In genomic region chr1:88595355-88595754, GRCh38 we compare ENCODE assay signal across 8 cellular contexts.
DNase-seq lines count a peak whose midpoint lies in the region; ATAC-seq and TF ChIP-seq lines count a peak whose summit lies in the region.

No MANE protein-coding gene starts in this region.

- no peak overlapping the region for H3K9ac ChIP-seq in mesenchymal stem cell (ENCODE audit: low read length)

- H3K14ac ChIP-seq in mesenchymal stem cell (ENCODE audit: low read length in 2 of 2): no peak overlapping the region

- no peaks in the 10 kb centered on the region for H3K27me3 ChIP-seq in mesenchymal stem cell (ENCODE audit: control insufficient read depth in 1 of 2, insufficient read depth in 1 of 2, low read length in 2 of 2)

- DNase-seq in AG08396 (ENCODE audit: low spot score): peak; percentile 8
- DNase-seq in amniotic epithelial cell (ENCODE audit: low read depth): peak; percentile 52
- peak; percentile 61 for DNase-seq in mesenchymal stem cell
- DNase-seq in osteocyte (ENCODE audit: extremely low spot score, unreplicated experiment): no peak
- DNase-seq in NCI-H446 (lab: John Stamatoyannopoulos, UW): no peak

- peaks cover 14% of the 10 kb centered on the region for H3K9me3 ChIP-seq in mesenchymal stem cell (ENCODE audit: control insufficient read depth, low read length)

- H4K8ac ChIP-seq in mesenchymal stem cell (ENCODE audit: low read length): no peak overlapping the region

- no peak overlapping the region for H3K4me3 Mint-ChIP-seq in osteocyte (ENCODE audit: unreplicated experiment)

- no peak for ATAC-seq in GM21529 (IDR thresholded peaks at IDR 0.05; ENCODE audit: unreplicated experiment)

- WGBS in mesenchymal stem cell: no CpG with 5 or more reads among the region's 3 CpGs

- H3K9me3 Mint-ChIP-seq in osteocyte (ENCODE audit: unreplicated experiment): peaks cover 44% of the 10 kb centered on the region

- H4K91ac ChIP-seq in mesenchymal stem cell (ENCODE audit: low read length): no peak overlapping the region

- H3K4me3 ChIP-seq in mesenchymal stem cell (ENCODE audit: insufficient read depth in 1 of 2, low read depth in 1 of 2, low read length in 2 of 2): no peak overlapping the region

- peak; percentile 44; the same call in 1 of the 3 replicates for TF ChIP-seq CTCF in GM12872 (IDR thresholded peaks at IDR 0.05; ENCODE audit: insufficient read depth, low read depth, low read length)
- TF ChIP-seq CTCF in osteocyte (IDR thresholded peaks at IDR 0.05): no peak

- H3K79me1 ChIP-seq in mesenchymal stem cell (replicated peaks; ENCODE audit: low read length, poor library complexity, severe bottlenecking): no peaks in the 10 kb centered on the region

- no peak overlapping the region for H3K4ac ChIP-seq in mesenchymal stem cell (ENCODE audit: low read depth in 1 of 2, low read length in 2 of 2)

- no peak overlapping the region for H3K27ac Mint-ChIP-seq in osteocyte (ENCODE audit: unreplicated experiment)

- no peak overlapping the region for H3K18ac ChIP-seq in mesenchymal stem cell (ENCODE audit: low read depth in 1 of 2, low read length in 2 of 2)

- peak; percentile 77 for TF ChIP-seq RAD21 in Ishikawa (IDR thresholded peaks at IDR 0.05; ENCODE audit: low read depth)

- no peaks in the 10 kb centered on the region for H3K27me3 Mint-ChIP-seq in osteocyte (ENCODE audit: unreplicated experiment)

- no peaks in the 10 kb centered on the region for H3K4me1 Mint-ChIP-seq in osteocyte (ENCODE audit: unreplicated experiment)

- H3K27ac ChIP-seq in mesenchymal stem cell (ENCODE audit: low read length, poor library complexity, severe bottlenecking): no peak overlapping the region

- H2BK12ac ChIP-seq in mesenchymal stem cell (ENCODE audit: low read length in 2 of 2): no peak overlapping the region

- no peak overlapping the region for H2AFZ ChIP-seq in mesenchymal stem cell (ENCODE audit: low read depth, low read length)

- no peaks in the 10 kb centered on the region for H3K36me3 Mint-ChIP-seq in osteocyte (ENCODE audit: unreplicated experiment)

- no peaks in the 10 kb centered on the region for H3K36me3 ChIP-seq in mesenchymal stem cell (ENCODE audit: control insufficient read depth in 1 of 2, insufficient read depth in 2 of 2, low read depth in 1 of 2, low read length in 2 of 2)

- no peak overlapping the region for H2BK120ac ChIP-seq in mesenchymal stem cell (ENCODE audit: low read depth, low read length)

- no peaks in the 10 kb centered on the region for H3K4me1 ChIP-seq in mesenchymal stem cell (ENCODE audit: control insufficient read depth, insufficient read depth, low read depth, low read length)

- TF ChIP-seq EP300 in Ishikawa (IDR thresholded peaks at IDR 0.05; ENCODE audit: borderline replicate concordance): no peak

- no peak overlapping the region for H2AK5ac ChIP-seq in mesenchymal stem cell (ENCODE audit: low read length, severe bottlenecking)

- H2BK5ac ChIP-seq in mesenchymal stem cell (ENCODE audit: low read depth, low read length, poor library complexity, severe bottlenecking): no peak overlapping the region

- H2BK15ac ChIP-seq in mesenchymal stem cell (ENCODE audit: low read depth, poor library complexity, severe bottlenecking): no peak overlapping the region

- no peak overlapping the region for H3K4me2 ChIP-seq in mesenchymal stem cell (ENCODE audit: low read length, poor library complexity, severe bottlenecking)

- H3K23ac ChIP-seq in mesenchymal stem cell (ENCODE audit: low read length in 2 of 2): no peak overlapping the region

TF ChIP-seq in Ishikawa, 13 proteins besides CTCF, POLR2A, EP300 and RAD21:
- TF ChIP-seq CEBPB (IDR thresholded peaks at IDR 0.05) (no peak), NFIC (IDR thresholded peaks at IDR 0.05) (no peak), MAX (IDR thresholded peaks at IDR 0.05) (no peak), YY1 (IDR thresholded peaks at IDR 0.05; ENCODE audit: low read depth) (no peak), TEAD4 (IDR thresholded peaks at IDR 0.05) (no peak), FOXM1 (IDR thresholded peaks at IDR 0.05; ENCODE audit: borderline replicate concordance, low read depth) (no peak), TCF12 (IDR thresholded peaks at IDR 0.05; ENCODE audit: low read depth) (no peak), REST (IDR thresholded peaks at IDR 0.05; ENCODE audit: low read depth) (no peak), USF1 (IDR thresholded peaks at IDR 0.05) (no peak), CREB1 (IDR thresholded peaks at IDR 0.05; ENCODE audit: low read depth) (no peak), EGR1 (IDR thresholded peaks at IDR 0.05) (no peak), TAF1 (IDR thresholded peaks at IDR 0.05; ENCODE audit: low read depth) (no peak), ZBTB7A (IDR thresholded peaks at IDR 0.05; ENCODE audit: low read depth) (no peak)

Comparison
In these comparisons a context has a peak if more than half of its experiments do, and no peak if none do; other contexts are left out.
1. DNase-seq: peak in AG08396 (single experiment), amniotic epithelial cell (single experiment) and mesenchymal stem cell (single experiment); none in osteocyte (single experiment) and NCI-H446 (0 of 2).